In the genomic region with DNA sequence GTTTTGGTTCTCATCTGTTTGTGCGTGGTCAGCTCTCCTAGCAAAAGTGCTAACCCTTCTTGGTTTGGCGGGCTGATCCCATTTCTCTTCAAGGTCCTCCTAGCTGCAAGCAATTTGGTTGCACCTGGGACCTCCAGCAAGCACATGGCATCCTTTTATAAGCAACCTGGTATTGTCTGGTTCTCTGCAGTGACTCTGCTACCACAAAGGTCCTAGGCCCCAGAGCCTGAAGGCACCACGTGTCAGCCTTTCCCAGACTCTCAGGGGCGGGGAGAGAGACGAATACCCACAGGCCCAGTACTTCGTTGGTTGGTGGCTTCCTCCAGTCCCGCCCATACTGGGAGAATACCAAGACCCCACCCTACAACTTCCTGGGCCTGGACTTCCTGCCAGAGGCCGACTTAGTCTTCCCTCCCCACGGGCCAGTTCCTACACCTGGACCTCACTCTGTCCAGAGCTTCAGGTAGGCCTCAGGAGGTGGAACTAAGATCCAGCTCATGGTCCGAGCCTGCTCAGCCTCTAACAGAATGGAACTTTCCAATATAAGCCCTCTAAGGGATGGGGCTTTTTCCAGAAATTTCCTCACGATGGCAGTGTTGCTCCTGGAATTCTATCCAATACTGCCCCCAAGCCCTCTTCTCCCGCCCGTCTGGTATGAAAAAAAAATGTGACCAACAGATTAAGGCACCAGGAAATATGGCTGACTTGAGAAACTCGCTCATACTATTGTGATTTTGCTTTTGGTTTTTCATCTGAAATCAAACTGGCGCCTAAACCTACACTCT, we compare ENCODE assay signal across 1 cellular context.
TF ChIP-seq lines count a peak whose summit lies in the region.

No MANE protein-coding gene starts in this region.

TF ChIP-seq in HEK293, 187 proteins besides CTCF, POLR2A, EP300 and RAD21 (continued from another document and continues in another):
- TF ChIP-seq, protein P1, sequence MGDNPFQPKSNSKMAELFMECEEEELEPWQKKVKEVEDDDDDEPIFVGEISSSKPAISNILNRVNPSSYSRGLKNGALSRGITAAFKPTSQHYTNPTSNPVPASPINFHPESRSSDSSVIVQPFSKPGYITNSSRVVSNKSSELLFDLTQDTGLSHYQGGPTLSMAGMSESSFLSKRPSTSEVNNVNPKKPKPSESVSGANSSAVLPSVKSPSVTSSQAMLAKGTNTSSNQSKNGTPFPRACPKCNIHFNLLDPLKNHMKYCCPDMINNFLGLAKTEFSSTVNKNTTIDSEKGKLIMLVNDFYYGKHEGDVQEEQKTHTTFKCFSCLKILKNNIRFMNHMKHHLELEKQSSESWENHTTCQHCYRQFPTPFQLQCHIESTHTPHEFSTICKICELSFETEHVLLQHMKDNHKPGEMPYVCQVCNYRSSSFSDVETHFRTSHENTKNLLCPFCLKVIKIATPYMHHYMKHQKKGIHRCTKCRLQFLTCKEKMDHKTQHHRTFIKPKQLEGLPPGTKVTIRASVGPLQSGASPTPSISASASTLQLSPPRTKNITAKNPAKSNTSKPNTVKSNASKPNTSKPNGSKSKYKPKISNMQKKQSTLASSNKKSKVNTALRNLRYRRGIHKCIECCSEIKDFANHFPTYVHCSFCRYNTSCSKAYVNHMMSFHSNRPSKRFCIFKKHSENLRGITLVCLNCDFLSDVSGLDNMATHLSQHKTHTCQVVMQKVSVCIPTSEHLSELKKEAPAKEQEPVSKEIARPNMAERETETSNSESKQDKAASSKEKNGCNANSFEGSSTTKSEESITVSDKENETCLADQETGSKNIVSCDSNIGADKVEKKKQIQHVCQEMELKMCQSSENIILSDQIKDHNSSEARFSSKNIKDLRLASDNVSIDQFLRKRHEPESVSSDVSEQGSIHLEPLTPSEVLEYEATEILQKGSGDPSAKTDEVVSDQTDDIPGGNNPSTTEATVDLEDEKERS (tag by site-specific recombination; IDR thresholded peaks at IDR 0.05): no peak
- TF ChIP-seq ZNF629 (tag by site-specific recombination; IDR thresholded peaks at IDR 0.05) (peak; percentile 80), ZNF621 (tag by site-specific recombination; IDR thresholded peaks at IDR 0.05) (no peak), RBAK (tag by site-specific recombination; IDR thresholded peaks at IDR 0.05) (no peak), SETDB1 (IDR thresholded peaks at IDR 0.05; ENCODE audit: insufficient read length, low read length) (peak; percentile 65), ZNF521 (tag by site-specific recombination; IDR thresholded peaks at IDR 0.05) (no peak), KLF7 (tag by site-specific recombination; IDR thresholded peaks at IDR 0.05; ENCODE audit: borderline replicate concordance) (no peak), KLF1 (tag by site-specific recombination; IDR thresholded peaks at IDR 0.05) (peak; percentile 53), GLIS1 (tag by site-specific recombination; IDR thresholded peaks at IDR 0.05) (no peak; the same call in 1 of the 2 replicates), KLF10 (tag by site-specific recombination; IDR thresholded peaks at IDR 0.05) (peak; percentile 82), ZFP37 (tag by site-specific recombination; IDR thresholded peaks at IDR 0.05) (no peak), ZNF544 (tag by site-specific recombination; IDR thresholded peaks at IDR 0.05) (no peak), ZNF311 (tag by site-specific recombination; IDR thresholded peaks at IDR 0.05; ENCODE audit: borderline replicate concordance) (no peak), ZNF175 (tag by site-specific recombination; IDR thresholded peaks at IDR 0.05) (no peak), ZNF416 (tag by site-specific recombination; IDR thresholded peaks at IDR 0.05) (no peak), ZFP3 (tag by site-specific recombination; IDR thresholded peaks at IDR 0.05; ENCODE audit: low read depth) (no peak), ZNF114 (tag by site-specific recombination; IDR thresholded peaks at IDR 0.05) (no peak), KLF16 (tag by site-specific recombination; IDR thresholded peaks at IDR 0.05) (no peak), ZNF2 (tag by site-specific recombination; IDR thresholded peaks at IDR 0.05) (peak; percentile 63; the same call in 1 of the 2 replicates), ZBTB17 (tag by site-specific recombination; IDR thresholded peaks at IDR 0.05) (peak; percentile 74), MEIS1 (CRISPR knock-in tag; IDR thresholded peaks at IDR 0.05; ENCODE audit: borderline replicate concordance) (no peak), EGR2 (tag by site-specific recombination; IDR thresholded peaks at IDR 0.05; ENCODE audit: low read depth) (no peak), SCRT2 (tag by site-specific recombination; IDR thresholded peaks at IDR 0.05) (no peak; the same call in 1 of the 2 replicates), OSR2 (tag by site-specific recombination; IDR thresholded peaks at IDR 0.05) (no peak), ZNF341 (tag by site-specific recombination; IDR thresholded peaks at IDR 0.05; ENCODE audit: low read depth) (peak; percentile 35; the same call in 1 of the 2 replicates), ZNF426 (tag by site-specific recombination; IDR thresholded peaks at IDR 0.05) (no peak)
- TF ChIP-seq, protein P2, sequence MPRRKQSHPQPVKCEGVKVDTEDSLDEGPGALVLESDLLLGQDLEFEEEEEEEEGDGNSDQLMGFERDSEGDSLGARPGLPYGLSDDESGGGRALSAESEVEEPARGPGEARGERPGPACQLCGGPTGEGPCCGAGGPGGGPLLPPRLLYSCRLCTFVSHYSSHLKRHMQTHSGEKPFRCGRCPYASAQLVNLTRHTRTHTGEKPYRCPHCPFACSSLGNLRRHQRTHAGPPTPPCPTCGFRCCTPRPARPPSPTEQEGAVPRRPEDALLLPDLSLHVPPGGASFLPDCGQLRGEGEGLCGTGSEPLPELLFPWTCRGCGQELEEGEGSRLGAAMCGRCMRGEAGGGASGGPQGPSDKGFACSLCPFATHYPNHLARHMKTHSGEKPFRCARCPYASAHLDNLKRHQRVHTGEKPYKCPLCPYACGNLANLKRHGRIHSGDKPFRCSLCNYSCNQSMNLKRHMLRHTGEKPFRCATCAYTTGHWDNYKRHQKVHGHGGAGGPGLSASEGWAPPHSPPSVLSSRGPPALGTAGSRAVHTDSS (tag by site-specific recombination; IDR thresholded peaks at IDR 0.05): peak; percentile 11; the same call in 1 of the 2 replicates
- TF ChIP-seq, protein P3, sequence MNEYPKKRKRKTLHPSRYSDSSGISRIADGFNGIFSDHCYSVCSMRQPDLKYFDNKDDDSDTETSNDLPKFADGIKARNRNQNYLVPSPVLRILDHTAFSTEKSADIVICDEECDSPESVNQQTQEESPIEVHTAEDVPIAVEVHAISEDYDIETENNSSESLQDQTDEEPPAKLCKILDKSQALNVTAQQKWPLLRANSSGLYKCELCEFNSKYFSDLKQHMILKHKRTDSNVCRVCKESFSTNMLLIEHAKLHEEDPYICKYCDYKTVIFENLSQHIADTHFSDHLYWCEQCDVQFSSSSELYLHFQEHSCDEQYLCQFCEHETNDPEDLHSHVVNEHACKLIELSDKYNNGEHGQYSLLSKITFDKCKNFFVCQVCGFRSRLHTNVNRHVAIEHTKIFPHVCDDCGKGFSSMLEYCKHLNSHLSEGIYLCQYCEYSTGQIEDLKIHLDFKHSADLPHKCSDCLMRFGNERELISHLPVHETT (tag by site-specific recombination; IDR thresholded peaks at IDR 0.05): 0 out of 2 replicates have a peak, but pooled peaks have one; percentile 66
- TF ChIP-seq, protein P4, sequence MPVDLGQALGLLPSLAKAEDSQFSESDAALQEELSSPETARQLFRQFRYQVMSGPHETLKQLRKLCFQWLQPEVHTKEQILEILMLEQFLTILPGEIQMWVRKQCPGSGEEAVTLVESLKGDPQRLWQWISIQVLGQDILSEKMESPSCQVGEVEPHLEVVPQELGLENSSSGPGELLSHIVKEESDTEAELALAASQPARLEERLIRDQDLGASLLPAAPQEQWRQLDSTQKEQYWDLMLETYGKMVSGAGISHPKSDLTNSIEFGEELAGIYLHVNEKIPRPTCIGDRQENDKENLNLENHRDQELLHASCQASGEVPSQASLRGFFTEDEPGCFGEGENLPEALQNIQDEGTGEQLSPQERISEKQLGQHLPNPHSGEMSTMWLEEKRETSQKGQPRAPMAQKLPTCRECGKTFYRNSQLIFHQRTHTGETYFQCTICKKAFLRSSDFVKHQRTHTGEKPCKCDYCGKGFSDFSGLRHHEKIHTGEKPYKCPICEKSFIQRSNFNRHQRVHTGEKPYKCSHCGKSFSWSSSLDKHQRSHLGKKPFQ (tag by site-specific recombination; IDR thresholded peaks at IDR 0.05): peak; percentile 44
- TF ChIP-seq, protein P5, sequence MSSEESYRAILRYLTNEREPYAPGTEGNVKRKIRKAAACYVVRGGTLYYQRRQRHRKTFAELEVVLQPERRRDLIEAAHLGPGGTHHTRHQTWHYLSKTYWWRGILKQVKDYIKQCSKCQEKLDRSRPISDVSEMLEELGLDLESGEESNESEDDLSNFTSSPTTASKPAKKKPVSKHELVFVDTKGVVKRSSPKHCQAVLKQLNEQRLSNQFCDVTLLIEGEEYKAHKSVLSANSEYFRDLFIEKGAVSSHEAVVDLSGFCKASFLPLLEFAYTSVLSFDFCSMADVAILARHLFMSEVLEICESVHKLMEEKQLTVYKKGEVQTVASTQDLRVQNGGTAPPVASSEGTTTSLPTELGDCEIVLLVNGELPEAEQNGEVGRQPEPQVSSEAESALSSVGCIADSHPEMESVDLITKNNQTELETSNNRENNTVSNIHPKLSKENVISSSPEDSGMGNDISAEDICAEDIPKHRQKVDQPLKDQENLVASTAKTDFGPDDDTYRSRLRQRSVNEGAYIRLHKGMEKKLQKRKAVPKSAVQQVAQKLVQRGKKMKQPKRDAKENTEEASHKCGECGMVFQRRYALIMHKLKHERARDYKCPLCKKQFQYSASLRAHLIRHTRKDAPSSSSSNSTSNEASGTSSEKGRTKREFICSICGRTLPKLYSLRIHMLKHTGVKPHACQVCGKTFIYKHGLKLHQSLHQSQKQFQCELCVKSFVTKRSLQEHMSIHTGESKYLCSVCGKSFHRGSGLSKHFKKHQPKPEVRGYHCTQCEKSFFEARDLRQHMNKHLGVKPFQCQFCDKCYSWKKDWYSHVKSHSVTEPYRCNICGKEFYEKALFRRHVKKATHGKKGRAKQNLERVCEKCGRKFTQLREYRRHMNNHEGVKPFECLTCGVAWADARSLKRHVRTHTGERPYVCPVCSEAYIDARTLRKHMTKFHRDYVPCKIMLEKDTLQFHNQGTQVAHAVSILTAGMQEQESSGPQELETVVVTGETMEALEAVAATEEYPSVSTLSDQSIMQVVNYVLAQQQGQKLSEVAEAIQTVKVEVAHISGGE (tag by site-specific recombination; conservative IDR thresholded peaks at IDR 0.05; ENCODE audit: low read depth): peak; percentile 92
- TF ChIP-seq, protein P6, sequence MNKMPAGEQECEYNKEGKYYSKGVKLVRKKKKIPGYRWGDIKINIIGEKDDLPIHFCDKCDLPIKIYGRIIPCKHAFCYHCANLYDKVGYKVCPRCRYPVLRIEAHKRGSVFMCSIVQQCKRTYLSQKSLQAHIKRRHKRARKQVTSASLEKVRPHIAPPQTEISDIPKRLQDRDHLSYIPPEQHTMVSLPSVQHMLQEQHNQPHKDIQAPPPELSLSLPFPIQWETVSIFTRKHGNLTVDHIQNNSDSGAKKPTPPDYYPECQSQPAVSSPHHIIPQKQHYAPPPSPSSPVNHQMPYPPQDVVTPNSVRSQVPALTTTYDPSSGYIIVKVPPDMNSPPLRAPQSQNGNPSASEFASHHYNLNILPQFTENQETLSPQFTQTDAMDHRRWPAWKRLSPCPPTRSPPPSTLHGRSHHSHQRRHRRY (tag by site-specific recombination; IDR thresholded peaks at IDR 0.05): no peak
- TF ChIP-seq, protein P7, sequence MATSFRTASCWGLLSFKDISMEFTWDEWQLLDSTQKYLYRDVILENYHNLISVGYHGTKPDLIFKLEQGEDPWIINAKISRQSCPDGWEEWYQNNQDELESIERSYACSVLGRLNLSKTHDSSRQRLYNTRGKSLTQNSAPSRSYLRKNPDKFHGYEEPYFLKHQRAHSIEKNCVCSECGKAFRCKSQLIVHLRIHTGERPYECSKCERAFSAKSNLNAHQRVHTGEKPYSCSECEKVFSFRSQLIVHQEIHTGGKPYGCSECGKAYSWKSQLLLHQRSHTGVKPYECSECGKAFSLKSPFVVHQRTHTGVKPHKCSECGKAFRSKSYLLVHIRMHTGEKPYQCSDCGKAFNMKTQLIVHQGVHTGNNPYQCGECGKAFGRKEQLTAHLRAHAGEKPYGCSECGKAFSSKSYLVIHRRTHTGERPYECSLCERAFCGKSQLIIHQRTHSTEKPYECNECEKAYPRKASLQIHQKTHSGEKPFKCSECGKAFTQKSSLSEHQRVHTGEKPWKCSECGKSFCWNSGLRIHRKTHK (tag by site-specific recombination; IDR thresholded peaks at IDR 0.05): no peak
- TF ChIP-seq, protein P8, sequence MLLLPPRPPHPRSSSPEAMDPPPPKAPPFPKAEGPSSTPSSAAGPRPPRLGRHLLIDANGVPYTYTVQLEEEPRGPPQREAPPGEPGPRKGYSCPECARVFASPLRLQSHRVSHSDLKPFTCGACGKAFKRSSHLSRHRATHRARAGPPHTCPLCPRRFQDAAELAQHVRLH (tag by site-specific recombination; IDR thresholded peaks at IDR 0.05): peak; percentile 47; the same call in 1 of the 2 replicates
- TF ChIP-seq, protein P9, sequence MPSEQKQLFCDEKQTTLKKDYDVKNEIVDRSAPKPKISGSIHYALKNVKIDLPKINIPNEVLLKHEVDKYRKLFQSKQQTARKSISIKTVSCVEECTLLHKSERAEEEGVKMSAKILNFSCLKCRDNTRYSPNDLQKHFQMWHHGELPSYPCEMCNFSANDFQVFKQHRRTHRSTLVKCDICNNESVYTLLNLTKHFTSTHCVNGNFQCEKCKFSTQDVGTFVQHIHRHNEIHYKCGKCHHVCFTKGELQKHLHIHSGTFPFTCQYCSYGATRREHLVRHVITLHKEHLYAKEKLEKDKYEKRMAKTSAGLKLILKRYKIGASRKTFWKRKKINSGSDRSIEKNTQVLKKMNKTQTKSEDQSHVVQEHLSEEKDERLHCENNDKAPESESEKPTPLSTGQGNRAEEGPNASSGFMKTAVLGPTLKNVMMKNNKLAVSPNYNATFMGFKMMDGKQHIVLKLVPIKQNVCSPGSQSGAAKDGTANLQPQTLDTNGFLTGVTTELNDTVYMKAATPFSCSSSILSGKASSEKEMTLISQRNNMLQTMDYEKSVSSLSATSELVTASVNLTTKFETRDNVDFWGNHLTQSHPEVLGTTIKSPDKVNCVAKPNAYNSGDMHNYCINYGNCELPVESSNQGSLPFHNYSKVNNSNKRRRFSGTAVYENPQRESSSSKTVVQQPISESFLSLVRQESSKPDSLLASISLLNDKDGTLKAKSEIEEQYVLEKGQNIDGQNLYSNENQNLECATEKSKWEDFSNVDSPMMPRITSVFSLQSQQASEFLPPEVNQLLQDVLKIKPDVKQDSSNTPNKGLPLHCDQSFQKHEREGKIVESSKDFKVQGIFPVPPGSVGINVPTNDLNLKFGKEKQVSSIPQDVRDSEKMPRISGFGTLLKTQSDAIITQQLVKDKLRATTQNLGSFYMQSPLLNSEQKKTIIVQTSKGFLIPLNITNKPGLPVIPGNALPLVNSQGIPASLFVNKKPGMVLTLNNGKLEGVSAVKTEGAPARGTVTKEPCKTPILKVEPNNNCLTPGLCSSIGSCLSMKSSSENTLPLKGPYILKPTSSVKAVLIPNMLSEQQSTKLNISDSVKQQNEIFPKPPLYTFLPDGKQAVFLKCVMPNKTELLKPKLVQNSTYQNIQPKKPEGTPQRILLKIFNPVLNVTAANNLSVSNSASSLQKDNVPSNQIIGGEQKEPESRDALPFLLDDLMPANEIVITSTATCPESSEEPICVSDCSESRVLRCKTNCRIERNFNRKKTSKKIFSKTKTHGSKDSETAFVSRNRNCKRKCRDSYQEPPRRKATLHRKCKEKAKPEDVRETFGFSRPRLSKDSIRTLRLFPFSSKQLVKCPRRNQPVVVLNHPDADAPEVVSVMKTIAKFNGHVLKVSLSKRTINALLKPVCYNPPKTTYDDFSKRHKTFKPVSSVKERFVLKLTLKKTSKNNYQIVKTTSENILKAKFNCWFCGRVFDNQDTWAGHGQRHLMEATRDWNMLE (tag by site-specific recombination; conservative IDR thresholded peaks at IDR 0.05; ENCODE audit: low read depth): peak; percentile 67
